In genomic region chr6:71287038-71287437, GRCh38 we compare ENCODE assay signal across 9 cellular contexts. TPM values are rescaled to one million over a fixed set of nuclear protein-coding genes. Genes with fewer than 3 reads are reported as not detected.
DNase-seq lines count a peak whose midpoint lies in the region; ATAC-seq, FAIRE-seq and TF ChIP-seq lines count a peak whose summit lies in the region.
"Had no signal": no experiment of that assay in that cellular context is flagged by ENCODE, and none has a peak within 500 bp of the region (broad histone marks: within the 10 kb centered on the region; RNA-seq: fewer than 3 reads in every experiment).

No MANE protein-coding gene starts in this region.

- H3K36me3 ChIP-seq in left ventricle myocardium inferior, result no peaks in the 10 kb centered on the region
- H3K36me3 ChIP-seq in subcutaneous abdominal adipose tissue (ENCODE audit: control insufficient read depth in 5 of 5, insufficient read depth in 5 of 5, low read length in 5 of 5), result no peaks in the 10 kb centered on the region
- H3K36me3 ChIP-seq: MG63 had no signal

- H3K27ac ChIP-seq in left ventricle myocardium inferior (replicated peaks), result peak overlapping the region; percentile 96
- peak overlapping the region; percentile 85 for H3K27ac ChIP-seq in subcutaneous abdominal adipose tissue (ENCODE audit: low read depth, low read length)

- H3K9ac ChIP-seq in subcutaneous abdominal adipose tissue (ENCODE audit: low read length in 5 of 5), result peak overlapping the region in 2 of 5 donors; percentile 26 to 51

- H3K4me3 ChIP-seq in left ventricle myocardium inferior (no peak overlapping the region), subcutaneous abdominal adipose tissue (ENCODE audit: low read depth in 1 of 5, low read length in 5 of 5) (peak overlapping the region in 3 of 5 donors; percentile 40 to 82 (median 80))
- H3K4me3 ChIP-seq: MG63 had no signal

- H3K9me3 ChIP-seq in left ventricle myocardium inferior (replicated peaks) (no peaks in the 10 kb centered on the region), subcutaneous abdominal adipose tissue (ENCODE audit: control insufficient read depth in 5 of 5, low read length in 5 of 5) (no peaks in the 10 kb centered on the region)
- H3K9me3 ChIP-seq: MG63 had no signal

- no peak for ATAC-seq in GM18519 (IDR thresholded peaks at IDR 0.05; ENCODE audit: low FRiP score, unreplicated experiment)

- H3K27me3 ChIP-seq in left ventricle myocardium inferior (ENCODE audit: low read depth) (no peaks in the 10 kb centered on the region), subcutaneous abdominal adipose tissue (ENCODE audit: control insufficient read depth in 5 of 5, insufficient read depth in 4 of 5, low read length in 5 of 5) (no peaks in the 10 kb centered on the region)
- H3K27me3 ChIP-seq: MG63 had no signal

- FAIRE-seq in RCC 7860 (lab: Jason Lieb, UNC), result no peak

- TF ChIP-seq CTCF in left ventricle myocardium inferior (IDR thresholded peaks at IDR 0.05; ENCODE audit: borderline replicate concordance), result no peak

- intact Hi-C loops in left ventricle myocardium inferior (cut with micrococcal nuclease), result loop anchor here (5.0 kb wide), 1 partner anchor 35 kb away; no protein-coding TSS in a partner anchor

- H3K4me1 ChIP-seq in left ventricle myocardium inferior (peaks cover 58% of the 10 kb centered on the region), subcutaneous abdominal adipose tissue (ENCODE audit: control insufficient read depth in 5 of 5, insufficient read depth in 5 of 5, low read length in 5 of 5) (peaks cover 2 to 44% (median 40%) of the 10 kb centered on the region in 5 donors)

- DNase-seq in NCI-H1694 (lab: John Stamatoyannopoulos, UW), result peak; percentile 2
- DNase-seq in NCI-H1694 treated with DMSO at 0.1 percent for 48 hours (lab: John Stamatoyannopoulos, UW), result no peak
- DNase-seq in SIG-M5 treated with dmso at 0.1 percent for 504 hours (lab: John Stamatoyannopoulos, UW; ENCODE audit: unreplicated experiment), result peak; percentile 61
- DNase-seq in left ventricle myocardium inferior, result no peak
- no peak for DNase-seq in RCC 7860 (ENCODE audit: low spot score)
- no peak for DNase-seq in dermis blood vessel endothelial cell
- DNase-seq: MG63 had no signal

RNA-seq across cellular contexts. Expression of gene OGFRL1, which starts 1.6 kb away (rescaled TPM):
- 7.1 TPM for total RNA-seq in left ventricle myocardium inferior
- 14.4 and 16.5 TPM in 2 replicates for total RNA-seq in dermis blood vessel endothelial cell

Comparison
In these comparisons a context has a peak if more than half of its experiments do, and no peak if none do; other contexts are left out.
1. DNase-seq: peak in NCI-H1694 (single experiment) and SIG-M5 treated with dmso at 0.1 percent for 504 hours (single experiment); none in NCI-H1694 treated with DMSO at 0.1 percent for 48 hours (single experiment), left ventricle myocardium inferior (single experiment), RCC 7860 (single experiment) and dermis blood vessel endothelial cell (single experiment).